ENCODE assay signal across 1 cellular context in the genomic region with DNA sequence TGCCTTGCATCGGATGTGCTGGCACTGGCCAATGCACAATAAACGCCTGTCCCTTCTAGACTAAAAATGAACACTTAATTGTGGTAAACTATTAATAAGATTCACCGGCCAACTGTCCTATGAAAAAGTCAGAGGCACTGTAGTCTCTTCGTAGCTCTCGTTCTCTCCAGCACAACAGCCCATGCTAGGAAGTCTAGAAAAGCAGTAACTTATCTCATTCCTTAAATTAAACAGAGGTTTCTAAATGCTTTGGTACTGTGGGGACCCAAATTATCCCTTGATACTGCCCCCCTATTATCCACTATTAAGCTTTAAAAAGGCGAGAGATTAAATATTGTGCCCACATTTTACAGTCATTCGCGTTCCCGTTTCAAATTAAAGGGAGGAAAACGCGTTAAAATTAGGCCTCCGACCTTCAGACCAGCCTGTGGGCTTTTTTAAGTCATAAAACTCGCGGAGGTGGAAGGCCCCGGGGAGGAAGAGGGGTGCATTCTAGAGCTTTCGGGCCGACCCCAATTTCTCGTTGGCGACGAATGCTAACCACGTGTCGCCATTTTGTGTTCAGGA.
TF ChIP-seq lines count a peak whose summit lies in the region.

No MANE protein-coding gene starts in this region.

TF ChIP-seq in HepG2, 621 proteins besides CTCF, POLR2A, EP300 and RAD21 (continued from another document and continues in another):
- TF ChIP-seq, protein P1, sequence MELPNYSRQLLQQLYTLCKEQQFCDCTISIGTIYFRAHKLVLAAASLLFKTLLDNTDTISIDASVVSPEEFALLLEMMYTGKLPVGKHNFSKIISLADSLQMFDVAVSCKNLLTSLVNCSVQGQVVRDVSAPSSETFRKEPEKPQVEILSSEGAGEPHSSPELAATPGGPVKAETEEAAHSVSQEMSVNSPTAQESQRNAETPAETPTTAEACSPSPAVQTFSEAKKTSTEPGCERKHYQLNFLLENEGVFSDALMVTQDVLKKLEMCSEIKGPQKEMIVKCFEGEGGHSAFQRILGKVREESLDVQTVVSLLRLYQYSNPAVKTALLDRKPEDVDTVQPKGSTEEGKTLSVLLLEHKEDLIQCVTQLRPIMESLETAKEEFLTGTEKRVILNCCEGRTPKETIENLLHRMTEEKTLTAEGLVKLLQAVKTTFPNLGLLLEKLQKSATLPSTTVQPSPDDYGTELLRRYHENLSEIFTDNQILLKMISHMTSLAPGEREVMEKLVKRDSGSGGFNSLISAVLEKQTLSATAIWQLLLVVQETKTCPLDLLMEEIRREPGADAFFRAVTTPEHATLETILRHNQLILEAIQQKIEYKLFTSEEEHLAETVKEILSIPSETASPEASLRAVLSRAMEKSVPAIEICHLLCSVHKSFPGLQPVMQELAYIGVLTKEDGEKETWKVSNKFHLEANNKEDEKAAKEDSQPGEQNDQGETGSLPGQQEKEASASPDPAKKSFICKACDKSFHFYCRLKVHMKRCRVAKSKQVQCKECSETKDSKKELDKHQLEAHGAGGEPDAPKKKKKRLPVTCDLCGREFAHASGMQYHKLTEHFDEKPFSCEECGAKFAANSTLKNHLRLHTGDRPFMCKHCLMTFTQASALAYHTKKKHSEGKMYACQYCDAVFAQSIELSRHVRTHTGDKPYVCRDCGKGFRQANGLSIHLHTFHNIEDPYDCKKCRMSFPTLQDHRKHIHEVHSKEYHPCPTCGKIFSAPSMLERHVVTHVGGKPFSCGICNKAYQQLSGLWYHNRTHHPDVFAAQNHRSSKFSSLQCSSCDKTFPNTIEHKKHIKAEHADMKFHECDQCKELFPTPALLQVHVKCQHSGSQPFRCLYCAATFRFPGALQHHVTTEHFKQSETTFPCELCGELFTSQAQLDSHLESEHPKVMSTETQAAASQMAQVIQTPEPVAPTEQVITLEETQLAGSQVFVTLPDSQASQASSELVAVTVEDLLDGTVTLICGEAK (IDR thresholded peaks at IDR 0.05): no peak
- TF ChIP-seq, protein P1 (CRISPR knock-in tag; IDR thresholded peaks at IDR 0.05): no peak
- TF ChIP-seq ZNF562 (CRISPR knock-in tag; IDR thresholded peaks at IDR 0.05; ENCODE audit: borderline replicate concordance) (no peak), SRSF4 (IDR thresholded peaks at IDR 0.05; ENCODE audit: low read depth, low read length, poor library complexity, severe bottlenecking) (no peak), NFE2L2 (IDR thresholded peaks at IDR 0.05; ENCODE audit: low read length) (no peak), KMT2A (CRISPR knock-in tag; IDR thresholded peaks at IDR 0.05) (no peak), CC2D1A (CRISPR knock-in tag; IDR thresholded peaks at IDR 0.05) (0 out of 2 replicates have a peak, but pooled peaks have one; percentile 40), NR2C2 (CRISPR knock-in tag; IDR thresholded peaks at IDR 0.05; ENCODE audit: borderline replicate concordance) (no peak), TBX3 (IDR thresholded peaks at IDR 0.05; ENCODE audit: borderline replicate concordance) (no peak), ZNF484 (CRISPR knock-in tag; IDR thresholded peaks at IDR 0.05; ENCODE audit: borderline replicate concordance, low read depth) (no peak), PTBP1 (IDR thresholded peaks at IDR 0.05; ENCODE audit: low read depth, low read length, poor library complexity, severe bottlenecking) (no peak), REL (CRISPR knock-in tag; conservative IDR thresholded peaks at IDR 0.05) (0 out of 2 replicates have a peak, but pooled peaks have one; percentile 15), ERF (CRISPR knock-in tag; IDR thresholded peaks at IDR 0.05) (no peak), ARHGAP35 (CRISPR knock-in tag; IDR thresholded peaks at IDR 0.05; ENCODE audit: borderline replicate concordance) (no peak), CREB1 (IDR thresholded peaks at IDR 0.05) (no peak), CREB1 (CRISPR knock-in tag; IDR thresholded peaks at IDR 0.05) (0 out of 2 replicates have a peak, but pooled peaks have one; percentile 22), ZNF703 (CRISPR knock-in tag; IDR thresholded peaks at IDR 0.05; ENCODE audit: borderline replicate concordance) (peak; percentile 69; the same call in 1 of the 2 replicates), ZNF724P (CRISPR knock-in tag; IDR thresholded peaks at IDR 0.05; ENCODE audit: borderline replicate concordance) (no peak), CHD4 (IDR thresholded peaks at IDR 0.05; ENCODE audit: borderline replicate concordance, low read length) (peak; percentile 82; the same call in 1 of the 2 replicates), ZNF543 (CRISPR knock-in tag; IDR thresholded peaks at IDR 0.05) (peak; percentile 11; the same call in 1 of the 2 replicates), AGO2 (optimal IDR thresholded peaks at IDR 0.05; ENCODE audit: low read depth, low read length) (no peak), KLF11 (CRISPR knock-in tag; IDR thresholded peaks at IDR 0.05) (no peak), STAG1 (CRISPR knock-in tag; IDR thresholded peaks at IDR 0.05) (no peak), SMC3 (IDR thresholded peaks at IDR 0.05; ENCODE audit: low read length) (no peak), ZNF652 (CRISPR knock-in tag; IDR thresholded peaks at IDR 0.05; ENCODE audit: borderline replicate concordance, low read depth) (no peak), LCORL (IDR thresholded peaks at IDR 0.05) (no peak), LCORL (CRISPR knock-in tag; IDR thresholded peaks at IDR 0.05) (no peak), ZNF792 (CRISPR knock-in tag; IDR thresholded peaks at IDR 0.05) (no peak), MXD4 (CRISPR knock-in tag; IDR thresholded peaks at IDR 0.05) (no peak; the same call in 1 of the 2 replicates), ZNF713 (CRISPR knock-in tag; IDR thresholded peaks at IDR 0.05) (no peak; the same call in 1 of the 2 replicates), ZNF841 (CRISPR knock-in tag; IDR thresholded peaks at IDR 0.05; ENCODE audit: borderline replicate concordance) (no peak), HOXA9 (CRISPR knock-in tag; IDR thresholded peaks at IDR 0.05; ENCODE audit: borderline replicate concordance) (no peak), EZH2 (conservative IDR thresholded peaks at IDR 0.05; ENCODE audit: low read depth, low read length) (no peak)
- TF ChIP-seq, protein P2, sequence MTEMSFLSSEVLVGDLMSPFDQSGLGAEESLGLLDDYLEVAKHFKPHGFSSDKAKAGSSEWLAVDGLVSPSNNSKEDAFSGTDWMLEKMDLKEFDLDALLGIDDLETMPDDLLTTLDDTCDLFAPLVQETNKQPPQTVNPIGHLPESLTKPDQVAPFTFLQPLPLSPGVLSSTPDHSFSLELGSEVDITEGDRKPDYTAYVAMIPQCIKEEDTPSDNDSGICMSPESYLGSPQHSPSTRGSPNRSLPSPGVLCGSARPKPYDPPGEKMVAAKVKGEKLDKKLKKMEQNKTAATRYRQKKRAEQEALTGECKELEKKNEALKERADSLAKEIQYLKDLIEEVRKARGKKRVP (CRISPR knock-in tag; IDR thresholded peaks at IDR 0.05): no peak
- TF ChIP-seq, protein P3, sequence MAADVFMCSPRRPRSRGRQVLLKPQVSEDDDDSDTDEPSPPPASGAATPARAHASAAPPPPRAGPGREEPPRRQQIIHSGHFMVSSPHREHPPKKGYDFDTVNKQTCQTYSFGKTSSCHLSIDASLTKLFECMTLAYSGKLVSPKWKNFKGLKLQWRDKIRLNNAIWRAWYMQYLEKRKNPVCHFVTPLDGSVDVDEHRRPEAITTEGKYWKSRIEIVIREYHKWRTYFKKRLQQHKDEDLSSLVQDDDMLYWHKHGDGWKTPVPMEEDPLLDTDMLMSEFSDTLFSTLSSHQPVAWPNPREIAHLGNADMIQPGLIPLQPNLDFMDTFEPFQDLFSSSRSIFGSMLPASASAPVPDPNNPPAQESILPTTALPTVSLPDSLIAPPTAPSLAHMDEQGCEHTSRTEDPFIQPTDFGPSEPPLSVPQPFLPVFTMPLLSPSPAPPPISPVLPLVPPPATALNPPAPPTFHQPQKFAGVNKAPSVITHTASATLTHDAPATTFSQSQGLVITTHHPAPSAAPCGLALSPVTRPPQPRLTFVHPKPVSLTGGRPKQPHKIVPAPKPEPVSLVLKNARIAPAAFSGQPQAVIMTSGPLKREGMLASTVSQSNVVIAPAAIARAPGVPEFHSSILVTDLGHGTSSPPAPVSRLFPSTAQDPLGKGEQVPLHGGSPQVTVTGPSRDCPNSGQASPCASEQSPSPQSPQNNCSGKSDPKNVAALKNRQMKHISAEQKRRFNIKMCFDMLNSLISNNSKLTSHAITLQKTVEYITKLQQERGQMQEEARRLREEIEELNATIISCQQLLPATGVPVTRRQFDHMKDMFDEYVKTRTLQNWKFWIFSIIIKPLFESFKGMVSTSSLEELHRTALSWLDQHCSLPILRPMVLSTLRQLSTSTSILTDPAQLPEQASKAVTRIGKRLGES (CRISPR knock-in tag; IDR thresholded peaks at IDR 0.05; ENCODE audit: borderline replicate concordance): no peak
- TF ChIP-seq, protein P4, sequence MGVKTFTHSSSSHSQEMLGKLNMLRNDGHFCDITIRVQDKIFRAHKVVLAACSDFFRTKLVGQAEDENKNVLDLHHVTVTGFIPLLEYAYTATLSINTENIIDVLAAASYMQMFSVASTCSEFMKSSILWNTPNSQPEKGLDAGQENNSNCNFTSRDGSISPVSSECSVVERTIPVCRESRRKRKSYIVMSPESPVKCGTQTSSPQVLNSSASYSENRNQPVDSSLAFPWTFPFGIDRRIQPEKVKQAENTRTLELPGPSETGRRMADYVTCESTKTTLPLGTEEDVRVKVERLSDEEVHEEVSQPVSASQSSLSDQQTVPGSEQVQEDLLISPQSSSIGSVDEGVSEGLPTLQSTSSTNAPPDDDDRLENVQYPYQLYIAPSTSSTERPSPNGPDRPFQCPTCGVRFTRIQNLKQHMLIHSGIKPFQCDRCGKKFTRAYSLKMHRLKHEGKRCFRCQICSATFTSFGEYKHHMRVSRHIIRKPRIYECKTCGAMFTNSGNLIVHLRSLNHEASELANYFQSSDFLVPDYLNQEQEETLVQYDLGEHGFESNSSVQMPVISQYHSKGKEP (CRISPR knock-in tag; IDR thresholded peaks at IDR 0.05): no peak
- TF ChIP-seq, protein P5, sequence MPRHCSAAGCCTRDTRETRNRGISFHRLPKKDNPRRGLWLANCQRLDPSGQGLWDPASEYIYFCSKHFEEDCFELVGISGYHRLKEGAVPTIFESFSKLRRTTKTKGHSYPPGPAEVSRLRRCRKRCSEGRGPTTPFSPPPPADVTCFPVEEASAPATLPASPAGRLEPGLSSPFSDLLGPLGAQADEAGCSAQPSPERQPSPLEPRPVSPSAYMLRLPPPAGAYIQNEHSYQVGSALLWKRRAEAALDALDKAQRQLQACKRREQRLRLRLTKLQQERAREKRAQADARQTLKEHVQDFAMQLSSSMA (CRISPR knock-in tag; IDR thresholded peaks at IDR 0.05): no peak
- TF ChIP-seq, protein P6, sequence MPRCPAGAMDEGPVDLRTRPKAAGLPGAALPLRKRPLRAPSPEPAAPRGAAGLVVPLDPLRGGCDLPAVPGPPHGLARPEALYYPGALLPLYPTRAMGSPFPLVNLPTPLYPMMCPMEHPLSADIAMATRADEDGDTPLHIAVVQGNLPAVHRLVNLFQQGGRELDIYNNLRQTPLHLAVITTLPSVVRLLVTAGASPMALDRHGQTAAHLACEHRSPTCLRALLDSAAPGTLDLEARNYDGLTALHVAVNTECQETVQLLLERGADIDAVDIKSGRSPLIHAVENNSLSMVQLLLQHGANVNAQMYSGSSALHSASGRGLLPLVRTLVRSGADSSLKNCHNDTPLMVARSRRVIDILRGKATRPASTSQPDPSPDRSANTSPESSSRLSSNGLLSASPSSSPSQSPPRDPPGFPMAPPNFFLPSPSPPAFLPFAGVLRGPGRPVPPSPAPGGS (CRISPR knock-in tag; IDR thresholded peaks at IDR 0.05): no peak
- TF ChIP-seq, protein P7, sequence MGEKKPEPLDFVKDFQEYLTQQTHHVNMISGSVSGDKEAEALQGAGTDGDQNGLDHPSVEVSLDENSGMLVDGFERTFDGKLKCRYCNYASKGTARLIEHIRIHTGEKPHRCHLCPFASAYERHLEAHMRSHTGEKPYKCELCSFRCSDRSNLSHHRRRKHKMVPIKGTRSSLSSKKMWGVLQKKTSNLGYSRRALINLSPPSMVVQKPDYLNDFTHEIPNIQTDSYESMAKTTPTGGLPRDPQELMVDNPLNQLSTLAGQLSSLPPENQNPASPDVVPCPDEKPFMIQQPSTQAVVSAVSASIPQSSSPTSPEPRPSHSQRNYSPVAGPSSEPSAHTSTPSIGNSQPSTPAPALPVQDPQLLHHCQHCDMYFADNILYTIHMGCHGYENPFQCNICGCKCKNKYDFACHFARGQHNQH (CRISPR knock-in tag; IDR thresholded peaks at IDR 0.05): no peak
- TF ChIP-seq, protein P8, sequence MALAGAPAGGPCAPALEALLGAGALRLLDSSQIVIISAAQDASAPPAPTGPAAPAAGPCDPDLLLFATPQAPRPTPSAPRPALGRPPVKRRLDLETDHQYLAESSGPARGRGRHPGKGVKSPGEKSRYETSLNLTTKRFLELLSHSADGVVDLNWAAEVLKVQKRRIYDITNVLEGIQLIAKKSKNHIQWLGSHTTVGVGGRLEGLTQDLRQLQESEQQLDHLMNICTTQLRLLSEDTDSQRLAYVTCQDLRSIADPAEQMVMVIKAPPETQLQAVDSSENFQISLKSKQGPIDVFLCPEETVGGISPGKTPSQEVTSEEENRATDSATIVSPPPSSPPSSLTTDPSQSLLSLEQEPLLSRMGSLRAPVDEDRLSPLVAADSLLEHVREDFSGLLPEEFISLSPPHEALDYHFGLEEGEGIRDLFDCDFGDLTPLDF (CRISPR knock-in tag; IDR thresholded peaks at IDR 0.05): peak; percentile 33; the same call in 1 of the 2 replicates
- TF ChIP-seq, protein P9, sequence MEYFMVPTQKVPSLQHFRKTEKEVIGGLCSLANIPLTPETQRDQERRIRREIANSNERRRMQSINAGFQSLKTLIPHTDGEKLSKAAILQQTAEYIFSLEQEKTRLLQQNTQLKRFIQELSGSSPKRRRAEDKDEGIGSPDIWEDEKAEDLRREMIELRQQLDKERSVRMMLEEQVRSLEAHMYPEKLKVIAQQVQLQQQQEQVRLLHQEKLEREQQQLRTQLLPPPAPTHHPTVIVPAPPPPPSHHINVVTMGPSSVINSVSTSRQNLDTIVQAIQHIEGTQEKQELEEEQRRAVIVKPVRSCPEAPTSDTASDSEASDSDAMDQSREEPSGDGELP (IDR thresholded peaks at IDR 0.05; ENCODE audit: borderline replicate concordance, low read depth): no peak
